ENCODE assay signal across 1 cellular context in genomic region chr2:142974288-142975024, GRCh38.
TF ChIP-seq lines count a peak whose summit lies in the region.

No MANE protein-coding gene starts in this region.

TF ChIP-seq in IMR-90, 13 proteins besides CTCF, POLR2A, EP300 and RAD21 (continued from another document):
- TF ChIP-seq SMC3 (IDR thresholded peaks at IDR 0.05; ENCODE audit: low read depth, low read length) (no peak), MXI1 (IDR thresholded peaks at IDR 0.05; ENCODE audit: borderline replicate concordance, low read depth, low read length) (no peak), CEBPB (IDR thresholded peaks at IDR 0.05; ENCODE audit: low read depth, low read length) (no peak), RCOR1 (IDR thresholded peaks at IDR 0.05; ENCODE audit: insufficient replicate concordance, low read length) (no peak), NFE2L2 (IDR thresholded peaks at IDR 0.05; ENCODE audit: low read depth, low read length) (no peak), MAFK (IDR thresholded peaks at IDR 0.05; ENCODE audit: low read depth, low read length) (no peak), FOS (IDR thresholded peaks at IDR 0.05; ENCODE audit: low read depth, low read length) (no peak), BHLHE40 (IDR thresholded peaks at IDR 0.05; ENCODE audit: low read depth, low read length) (no peak)
